1 cellular context compared by ENCODE assay signal in genomic region chr5:86806206-86806605, GRCh38.
TF ChIP-seq lines count a peak whose summit lies in the region.

No MANE protein-coding gene starts in this region.

TF ChIP-seq in IMR-90, 13 proteins besides CTCF, POLR2A, EP300 and RAD21 (continued from another document):
- TF ChIP-seq ELK1 (IDR thresholded peaks at IDR 0.05; ENCODE audit: borderline replicate concordance, low read depth, low read length) = no peak
- TF ChIP-seq RCOR1 (IDR thresholded peaks at IDR 0.05; ENCODE audit: insufficient replicate concordance, low read length) = no peak
- TF ChIP-seq CEBPB (IDR thresholded peaks at IDR 0.05; ENCODE audit: low read depth, low read length) = no peak
TF ChIP-seq in IMR-90: peak in this region for 0.
